Comparison of ENCODE assay signal across 12 cellular contexts in the genomic region with DNA sequence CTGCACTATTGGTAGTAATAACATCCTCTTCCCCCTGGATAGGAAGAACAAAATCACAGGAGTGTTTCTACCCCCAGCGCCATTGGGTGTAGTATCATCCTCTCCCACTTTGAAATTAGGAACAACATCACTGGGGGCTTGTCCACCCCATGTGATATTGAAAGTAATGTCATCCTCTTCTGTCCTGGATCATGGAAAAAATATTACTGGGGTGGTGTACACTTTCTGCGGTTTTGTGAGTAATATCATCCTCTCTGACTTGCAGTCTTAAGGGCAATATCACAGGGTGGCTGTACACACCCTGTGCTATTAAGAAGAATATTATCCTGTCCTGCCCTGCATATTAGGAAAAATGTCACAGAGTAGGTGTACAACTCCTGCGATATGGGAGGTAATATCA.
"Had no signal": no experiment of that assay in that cellular context is flagged by ENCODE, and none has a peak within 500 bp of the region (broad histone marks: within the 10 kb centered on the region; RNA-seq: fewer than 3 reads in every experiment).

No MANE protein-coding gene starts in this region.

- ATAC-seq: esophagus mucosa, pancreas had no signal

- H3K4me1 Mint-ChIP-seq: neural crest cell had no signal

- H3K27ac Mint-ChIP-seq: activated CD4-positive, alpha-beta memory T cell treated with anti-CD3 and anti-CD28 coated beads for 36 hours; activated naive CD4-positive, alpha-beta T cell treated with anti-CD3 and anti-CD28 coated beads, Interleukin-2, amount 50 U/mL, for 24 hours had no signal

- H3K36me3 Mint-ChIP-seq: activated CD4-positive, alpha-beta memory T cell treated with anti-CD3 and anti-CD28 coated beads for 36 hours; activated naive CD4-positive, alpha-beta T cell treated with anti-CD3 and anti-CD28 coated beads, Interleukin-2, amount 50 U/mL, for 24 hours had no signal

- DNase-seq: activated CD4-positive, alpha-beta memory T cell treated with anti-CD3 and anti-CD28 coated beads for 36 hours; aorta; dorsolateral prefrontal cortex; hippocampal formation; kidney glomerular epithelial cell; pancreas; stimulated activated CD4-positive, alpha-beta T cell treated with anti-CD3 and anti-CD28 coated beads, Interleukin-12 subunit alpha, Interleukin-12 subunit beta, amount 100 ng/mL, for 4 hours; stomach; T1000 had no signal

- H3K4me3 Mint-ChIP-seq: activated CD4-positive, alpha-beta memory T cell treated with anti-CD3 and anti-CD28 coated beads for 36 hours; activated naive CD4-positive, alpha-beta T cell treated with anti-CD3 and anti-CD28 coated beads, Interleukin-2, amount 50 U/mL, for 24 hours; neural crest cell had no signal

- H3K27me3 Mint-ChIP-seq: activated naive CD4-positive, alpha-beta T cell treated with anti-CD3 and anti-CD28 coated beads, Interleukin-2, amount 50 U/mL, for 24 hours had no signal

- H3K9me3 Mint-ChIP-seq: activated naive CD4-positive, alpha-beta T cell treated with anti-CD3 and anti-CD28 coated beads, Interleukin-2, amount 50 U/mL, for 24 hours; neural crest cell had no signal
